In genomic region chr19:32035611-32036010, GRCh38 we compare ENCODE assay signal across 8 cellular contexts.
"Had no signal": no experiment of that assay in that cellular context is flagged by ENCODE, and none has a peak within 500 bp of the region (broad histone marks: within the 10 kb centered on the region; RNA-seq: fewer than 3 reads in every experiment).

No MANE protein-coding gene starts in this region.

- H3K27me3 Mint-ChIP-seq: IgD-negative memory B cell had no signal

- H3K9me3 Mint-ChIP-seq: H9 had no signal

- FAIRE-seq: H1, H54, HTR-8/SVneo had no signal

- H3K4me3 Mint-ChIP-seq: H9, IgD-negative memory B cell had no signal

- DNase-seq: GM23248, H9, HCEC 1CT, KG1 had no signal

- H3K27ac ChIP-seq: GM23248 had no signal

- H3K27ac Mint-ChIP-seq: H9, IgD-negative memory B cell had no signal

- H2AFZ ChIP-seq: GM23248 had no signal

- H3K4me3 ChIP-seq: GM23248 had no signal

- H3K4me1 Mint-ChIP-seq: IgD-negative memory B cell had no signal
